1 cellular context compared by ENCODE assay signal in the genomic region with DNA sequence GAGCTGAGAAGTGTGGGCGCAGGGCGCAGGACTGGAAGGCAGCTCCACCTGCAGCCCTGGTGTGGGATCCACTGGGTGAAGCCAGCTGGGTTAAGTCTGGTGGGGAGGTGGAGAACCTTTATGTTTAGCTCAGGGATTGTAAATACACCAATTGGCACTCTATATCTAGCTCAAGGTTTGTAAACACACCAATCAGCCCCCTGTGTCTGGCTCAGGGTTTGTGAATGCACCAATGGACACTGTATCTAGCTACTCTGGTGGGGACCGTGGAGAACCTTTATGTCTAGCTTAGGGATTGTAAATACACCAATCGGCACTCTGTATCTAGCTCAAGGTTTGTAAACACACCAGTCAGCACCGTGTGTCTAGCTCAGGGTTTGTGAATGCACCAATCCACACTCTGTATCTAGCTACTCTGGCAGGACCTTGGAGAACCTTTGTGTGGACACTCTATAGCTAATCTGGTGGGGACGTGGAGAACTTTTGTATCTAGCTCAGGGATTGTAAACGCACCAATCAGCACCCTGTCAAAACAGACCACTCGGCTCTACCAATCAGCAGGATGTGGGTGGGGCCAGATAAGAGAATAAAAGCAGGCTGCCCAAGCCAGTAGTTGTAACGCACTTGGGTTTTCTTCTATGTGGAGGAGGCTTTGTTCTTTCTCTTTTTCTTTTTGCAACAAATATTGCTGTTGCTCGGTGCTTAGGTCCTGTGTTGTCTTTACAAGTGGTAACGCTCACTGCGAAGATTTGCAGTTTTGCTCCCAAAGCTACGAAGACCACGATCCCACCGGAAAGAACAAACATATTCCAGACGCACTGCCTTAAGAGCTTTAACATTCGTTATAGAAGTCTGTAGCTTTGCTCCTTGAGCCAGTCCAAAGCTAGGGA.
TF ChIP-seq lines count a peak whose summit lies in the region.
"Not testable (repeated sequence)": the region's sequence is repeated elsewhere in the genome, so short reads cannot be mapped to it uniquely, and the experiment has no call there.

No MANE protein-coding gene starts in this region.

TF ChIP-seq in HepG2, 621 proteins besides CTCF, POLR2A, EP300 and RAD21 (continued from another document):
- TF ChIP-seq, protein P1, sequence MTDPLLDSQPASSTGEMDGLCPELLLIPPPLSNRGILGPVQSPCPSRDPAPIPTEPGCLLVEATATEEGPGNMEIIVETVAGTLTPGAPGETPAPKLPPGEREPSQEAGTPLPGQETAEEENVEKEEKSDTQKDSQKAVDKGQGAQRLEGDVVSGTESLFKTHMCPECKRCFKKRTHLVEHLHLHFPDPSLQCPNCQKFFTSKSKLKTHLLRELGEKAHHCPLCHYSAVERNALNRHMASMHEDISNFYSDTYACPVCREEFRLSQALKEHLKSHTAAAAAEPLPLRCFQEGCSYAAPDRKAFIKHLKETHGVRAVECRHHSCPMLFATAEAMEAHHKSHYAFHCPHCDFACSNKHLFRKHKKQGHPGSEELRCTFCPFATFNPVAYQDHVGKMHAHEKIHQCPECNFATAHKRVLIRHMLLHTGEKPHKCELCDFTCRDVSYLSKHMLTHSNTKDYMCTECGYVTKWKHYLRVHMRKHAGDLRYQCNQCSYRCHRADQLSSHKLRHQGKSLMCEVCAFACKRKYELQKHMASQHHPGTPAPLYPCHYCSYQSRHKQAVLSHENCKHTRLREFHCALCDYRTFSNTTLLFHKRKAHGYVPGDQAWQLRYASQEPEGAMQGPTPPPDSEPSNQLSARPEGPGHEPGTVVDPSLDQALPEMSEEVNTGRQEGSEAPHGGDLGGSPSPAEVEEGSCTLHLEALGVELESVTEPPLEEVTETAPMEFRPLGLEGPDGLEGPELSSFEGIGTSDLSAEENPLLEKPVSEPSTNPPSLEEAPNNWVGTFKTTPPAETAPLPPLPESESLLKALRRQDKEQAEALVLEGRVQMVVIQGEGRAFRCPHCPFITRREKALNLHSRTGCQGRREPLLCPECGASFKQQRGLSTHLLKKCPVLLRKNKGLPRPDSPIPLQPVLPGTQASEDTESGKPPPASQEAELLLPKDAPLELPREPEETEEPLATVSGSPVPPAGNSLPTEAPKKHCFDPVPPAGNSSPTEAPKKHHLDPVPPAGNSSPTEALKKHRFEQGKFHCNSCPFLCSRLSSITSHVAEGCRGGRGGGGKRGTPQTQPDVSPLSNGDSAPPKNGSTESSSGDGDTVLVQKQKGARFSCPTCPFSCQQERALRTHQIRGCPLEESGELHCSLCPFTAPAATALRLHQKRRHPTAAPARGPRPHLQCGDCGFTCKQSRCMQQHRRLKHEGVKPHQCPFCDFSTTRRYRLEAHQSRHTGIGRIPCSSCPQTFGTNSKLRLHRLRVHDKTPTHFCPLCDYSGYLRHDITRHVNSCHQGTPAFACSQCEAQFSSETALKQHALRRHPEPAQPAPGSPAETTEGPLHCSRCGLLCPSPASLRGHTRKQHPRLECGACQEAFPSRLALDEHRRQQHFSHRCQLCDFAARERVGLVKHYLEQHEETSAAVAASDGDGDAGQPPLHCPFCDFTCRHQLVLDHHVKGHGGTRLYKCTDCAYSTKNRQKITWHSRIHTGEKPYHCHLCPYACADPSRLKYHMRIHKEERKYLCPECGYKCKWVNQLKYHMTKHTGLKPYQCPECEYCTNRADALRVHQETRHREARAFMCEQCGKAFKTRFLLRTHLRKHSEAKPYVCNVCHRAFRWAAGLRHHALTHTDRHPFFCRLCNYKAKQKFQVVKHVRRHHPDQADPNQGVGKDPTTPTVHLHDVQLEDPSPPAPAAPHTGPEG (CRISPR knock-in tag; IDR thresholded peaks at IDR 0.05) = peak; percentile 31; the same call in 1 of the 2 replicates
- TF ChIP-seq ETV5 (CRISPR knock-in tag; IDR thresholded peaks at IDR 0.05; ENCODE audit: borderline replicate concordance) (peak; percentile 40; the same call in 1 of the 2 replicates), ZBTB20 (CRISPR knock-in tag; IDR thresholded peaks at IDR 0.05; ENCODE audit: borderline replicate concordance, low read depth) (0 out of 2 replicates have a peak, but pooled peaks have one; percentile 6), FOXJ3 (CRISPR knock-in tag; IDR thresholded peaks at IDR 0.05; ENCODE audit: borderline replicate concordance) (peak; percentile 69; the same call in 1 of the 2 replicates), PPARG (CRISPR knock-in tag; conservative IDR thresholded peaks at IDR 0.05) (0 out of 2 replicates have a peak, but pooled peaks have one; percentile 19), ZFP37 (CRISPR knock-in tag; IDR thresholded peaks at IDR 0.05; ENCODE audit: borderline replicate concordance) (0 out of 2 replicates have a peak, but pooled peaks have one; percentile 48), GABPA (CRISPR knock-in tag; IDR thresholded peaks at IDR 0.05; ENCODE audit: low read depth) (peak; percentile 49), ZMYM2 (CRISPR knock-in tag; IDR thresholded peaks at IDR 0.05) (peak; percentile 100), ATF7-NPFF (CRISPR knock-in tag; IDR thresholded peaks at IDR 0.05; ENCODE audit: low read depth) (peak; percentile 58; the same call in 1 of the 2 replicates), IRF9 (CRISPR knock-in tag; IDR thresholded peaks at IDR 0.05; ENCODE audit: borderline replicate concordance) (peak; percentile 51; the same call in 1 of the 2 replicates), ARID2 (CRISPR knock-in tag; IDR thresholded peaks at IDR 0.05; ENCODE audit: borderline replicate concordance) (peak; percentile 24; the same call in 1 of the 2 replicates), ELF3 (CRISPR knock-in tag; IDR thresholded peaks at IDR 0.05) (0 out of 2 replicates have a peak, but pooled peaks have one; percentile 53), GTF2F1 (IDR thresholded peaks at IDR 0.05; ENCODE audit: low read length) (peak; percentile 99), KAT8 (CRISPR knock-in tag; IDR thresholded peaks at IDR 0.05) (peak; percentile 73), KDM2A (CRISPR knock-in tag; IDR thresholded peaks at IDR 0.05; ENCODE audit: borderline replicate concordance, low read depth) (peak; percentile 29; the same call in 1 of the 2 replicates), KLF16 (CRISPR knock-in tag; IDR thresholded peaks at IDR 0.05) (peak in 1 of 2 experiments; percentile 77; a peak in 1 of 4 replicates), FOXO1 (CRISPR knock-in tag; IDR thresholded peaks at IDR 0.05) (0 out of 2 replicates have a peak, but pooled peaks have one; percentile 5), TBL1XR1 (IDR thresholded peaks at IDR 0.05; ENCODE audit: borderline replicate concordance, low read length, partially characterized antibody) (peak; percentile 16), ZNF256 (CRISPR knock-in tag; conservative IDR thresholded peaks at IDR 0.05) (peak; percentile 64; the same call in 1 of the 2 replicates), ZKSCAN1 (IDR thresholded peaks at IDR 0.05; ENCODE audit: low read length) (peak; percentile 69)
- TF ChIP-seq, protein P2, sequence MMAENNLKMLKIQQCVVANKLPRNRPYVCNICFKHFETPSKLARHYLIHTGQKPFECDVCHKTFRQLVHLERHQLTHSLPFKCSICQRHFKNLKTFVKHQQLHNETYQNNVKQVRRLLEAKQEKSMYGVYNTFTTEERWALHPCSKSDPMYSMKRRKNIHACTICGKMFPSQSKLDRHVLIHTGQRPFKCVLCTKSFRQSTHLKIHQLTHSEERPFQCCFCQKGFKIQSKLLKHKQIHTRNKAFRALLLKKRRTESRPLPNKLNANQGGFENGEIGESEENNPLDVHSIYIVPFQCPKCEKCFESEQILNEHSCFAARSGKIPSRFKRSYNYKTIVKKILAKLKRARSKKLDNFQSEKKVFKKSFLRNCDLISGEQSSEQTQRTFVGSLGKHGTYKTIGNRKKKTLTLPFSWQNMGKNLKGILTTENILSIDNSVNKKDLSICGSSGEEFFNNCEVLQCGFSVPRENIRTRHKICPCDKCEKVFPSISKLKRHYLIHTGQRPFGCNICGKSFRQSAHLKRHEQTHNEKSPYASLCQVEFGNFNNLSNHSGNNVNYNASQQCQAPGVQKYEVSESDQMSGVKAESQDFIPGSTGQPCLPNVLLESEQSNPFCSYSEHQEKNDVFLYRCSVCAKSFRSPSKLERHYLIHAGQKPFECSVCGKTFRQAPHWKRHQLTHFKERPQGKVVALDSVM (CRISPR knock-in tag; IDR thresholded peaks at IDR 0.05) = 0 out of 2 replicates have a peak, but pooled peaks have one; percentile 4
- TF ChIP-seq, protein P3, sequence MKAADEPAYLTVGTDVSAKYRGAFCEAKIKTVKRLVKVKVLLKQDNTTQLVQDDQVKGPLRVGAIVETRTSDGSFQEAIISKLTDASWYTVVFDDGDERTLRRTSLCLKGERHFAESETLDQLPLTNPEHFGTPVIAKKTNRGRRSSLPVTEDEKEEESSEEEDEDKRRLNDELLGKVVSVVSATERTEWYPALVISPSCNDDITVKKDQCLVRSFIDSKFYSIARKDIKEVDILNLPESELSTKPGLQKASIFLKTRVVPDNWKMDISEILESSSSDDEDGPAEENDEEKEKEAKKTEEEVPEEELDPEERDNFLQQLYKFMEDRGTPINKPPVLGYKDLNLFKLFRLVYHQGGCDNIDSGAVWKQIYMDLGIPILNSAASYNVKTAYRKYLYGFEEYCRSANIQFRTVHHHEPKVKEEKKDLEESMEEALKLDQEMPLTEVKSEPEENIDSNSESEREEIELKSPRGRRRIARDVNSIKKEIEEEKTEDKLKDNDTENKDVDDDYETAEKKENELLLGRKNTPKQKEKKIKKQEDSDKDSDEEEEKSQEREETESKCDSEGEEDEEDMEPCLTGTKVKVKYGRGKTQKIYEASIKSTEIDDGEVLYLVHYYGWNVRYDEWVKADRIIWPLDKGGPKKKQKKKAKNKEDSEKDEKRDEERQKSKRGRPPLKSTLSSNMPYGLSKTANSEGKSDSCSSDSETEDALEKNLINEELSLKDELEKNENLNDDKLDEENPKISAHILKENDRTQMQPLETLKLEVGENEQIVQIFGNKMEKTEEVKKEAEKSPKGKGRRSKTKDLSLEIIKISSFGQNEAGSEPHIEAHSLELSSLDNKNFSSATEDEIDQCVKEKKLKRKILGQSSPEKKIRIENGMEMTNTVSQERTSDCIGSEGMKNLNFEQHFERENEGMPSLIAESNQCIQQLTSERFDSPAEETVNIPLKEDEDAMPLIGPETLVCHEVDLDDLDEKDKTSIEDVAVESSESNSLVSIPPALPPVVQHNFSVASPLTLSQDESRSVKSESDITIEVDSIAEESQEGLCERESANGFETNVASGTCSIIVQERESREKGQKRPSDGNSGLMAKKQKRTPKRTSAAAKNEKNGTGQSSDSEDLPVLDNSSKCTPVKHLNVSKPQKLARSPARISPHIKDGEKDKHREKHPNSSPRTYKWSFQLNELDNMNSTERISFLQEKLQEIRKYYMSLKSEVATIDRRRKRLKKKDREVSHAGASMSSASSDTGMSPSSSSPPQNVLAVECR (CRISPR knock-in tag; IDR thresholded peaks at IDR 0.05; ENCODE audit: borderline replicate concordance) = 0 out of 2 replicates have a peak, but pooled peaks have one; percentile 9
- TF ChIP-seq GABPA (IDR thresholded peaks at IDR 0.05; ENCODE audit: low read depth, low read length) = not testable (repeated sequence)
- TF ChIP-seq, protein P4, sequence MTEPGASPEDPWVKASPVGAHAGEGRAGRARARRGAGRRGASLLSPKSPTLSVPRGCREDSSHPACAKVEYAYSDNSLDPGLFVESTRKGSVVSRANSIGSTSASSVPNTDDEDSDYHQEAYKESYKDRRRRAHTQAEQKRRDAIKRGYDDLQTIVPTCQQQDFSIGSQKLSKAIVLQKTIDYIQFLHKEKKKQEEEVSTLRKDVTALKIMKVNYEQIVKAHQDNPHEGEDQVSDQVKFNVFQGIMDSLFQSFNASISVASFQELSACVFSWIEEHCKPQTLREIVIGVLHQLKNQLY (CRISPR knock-in tag; IDR thresholded peaks at IDR 0.05) = peak; percentile 23; the same call in 1 of the 2 replicates
- TF ChIP-seq, protein P5, sequence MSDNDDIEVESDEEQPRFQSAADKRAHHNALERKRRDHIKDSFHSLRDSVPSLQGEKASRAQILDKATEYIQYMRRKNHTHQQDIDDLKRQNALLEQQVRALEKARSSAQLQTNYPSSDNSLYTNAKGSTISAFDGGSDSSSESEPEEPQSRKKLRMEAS (IDR thresholded peaks at IDR 0.05) = peak; percentile 12; the same call in 1 of the 2 replicates
TF ChIP-seq in HepG2: peak in this region for 241; not testable (repeated sequence) for 380.
